10 cellular contexts compared by ENCODE assay signal in the genomic region with DNA sequence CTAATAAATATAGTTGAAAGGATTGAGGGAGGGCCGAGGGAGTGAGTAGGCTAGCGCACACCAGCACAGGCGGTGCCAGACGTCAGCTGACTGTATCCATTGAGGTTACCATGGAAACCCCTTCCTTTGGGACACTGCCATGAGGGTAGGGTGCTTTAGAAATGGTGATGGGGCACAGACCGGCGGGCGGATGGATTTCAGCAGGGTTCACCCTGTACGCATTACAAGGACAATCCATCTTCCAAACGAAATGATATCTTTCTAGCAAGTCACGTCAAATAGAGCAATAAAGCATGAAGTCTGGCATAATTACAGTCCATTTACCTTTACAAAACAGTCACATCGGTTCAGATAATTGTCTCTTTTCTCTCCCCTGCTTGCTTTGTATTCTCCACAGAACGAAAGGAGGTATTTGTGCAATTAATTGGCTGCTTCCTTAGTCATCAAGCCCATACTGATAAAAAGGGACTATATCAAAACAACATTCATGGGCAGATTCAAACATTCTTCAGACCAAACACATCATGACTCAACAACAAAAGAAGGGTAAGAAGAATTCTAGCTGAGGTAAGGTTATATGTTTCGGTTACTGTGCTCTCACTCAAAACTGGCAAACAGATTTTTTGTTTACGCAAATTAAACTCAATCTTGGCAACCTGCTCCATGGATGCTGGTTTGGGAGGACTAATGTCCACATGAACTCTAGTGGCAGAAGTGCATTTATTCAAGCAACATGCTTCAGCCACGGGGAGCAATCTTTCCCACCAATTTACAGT.
A peak's percentile ranks its signal among the peaks of the same experiment; 100 is the strongest.
DNase-seq lines count a peak whose midpoint lies in the region; ATAC-seq and TF ChIP-seq lines count a peak whose summit lies in the region.
"Had no signal": no experiment of that assay in that cellular context is flagged by ENCODE, and none has a peak within 500 bp of the region (broad histone marks: within the 10 kb centered on the region; RNA-seq: fewer than 3 reads in every experiment).

No MANE protein-coding gene starts in this region.

- peak overlapping the region; percentile 27 for H3K27ac Mint-ChIP-seq in mesothelial cell of epicardium
- no peak overlapping the region for H3K27ac Mint-ChIP-seq in activated naive CD4-positive, alpha-beta T cell treated with anti-CD3 and anti-CD28 coated beads for 36 hours
- H3K27ac Mint-ChIP-seq in CD4-positive, alpha-beta T cell, result no peak overlapping the region

- no peak overlapping the region for H3K4me3 Mint-ChIP-seq in mesothelial cell of epicardium
- H3K4me3 Mint-ChIP-seq in activated naive CD4-positive, alpha-beta T cell treated with anti-CD3 and anti-CD28 coated beads for 36 hours, result no peak overlapping the region
- H3K4me3 Mint-ChIP-seq in CD4-positive, alpha-beta T cell, result no peak overlapping the region

- H3K27ac ChIP-seq in caudate nucleus (ENCODE audit: low read depth, low read length) (peak overlapping the region; percentile 83), prostate gland (no peak overlapping the region)
- H3K27ac ChIP-seq in CD4-positive, alpha-beta T cell (ENCODE audit: low read depth, low read length), result no peak overlapping the region
- H3K27ac ChIP-seq: SJCRH30 had no signal

- DNase-seq in EL, result peak; percentile 19
- DNase-seq in NCI-H2107 treated with DMSO at 0.1 percent for 48 hours (lab: John Stamatoyannopoulos, UW; ENCODE audit: unreplicated experiment), result peak; percentile 68
- peak in 57 of 61 donors; percentile 14 to 93 (median 56) for DNase-seq in caudate nucleus (lab: John Stamatoyannopoulos, UW)
- no peak for DNase-seq in mesothelial cell of epicardium (ENCODE audit: low spot score in 2 of 2, unreplicated experiment in 2 of 2)
- DNase-seq in prostate gland (ENCODE audit: low spot score), result no peak
- DNase-seq in dedifferentiated amniotic fluid mesenchymal stem cell (ENCODE audit: extremely low spot score), result no peak
- no peak for DNase-seq in activated naive CD4-positive, alpha-beta T cell treated with anti-CD3 and anti-CD28 coated beads for 36 hours
- DNase-seq in CD4-positive, alpha-beta T cell, result no peak
- DNase-seq: activated CD8-positive, alpha-beta memory T cell treated with anti-CD3 and anti-CD28 coated beads, Interleukin-2, amount 50 U/mL, for 48 hours had no signal

- CTCF ChIA-PET in activated naive CD4-positive, alpha-beta T cell treated with anti-CD3 and anti-CD28 coated beads for 36 hours (lab: Charles Lee), result no interaction called here
- CTCF ChIA-PET in CD4-positive, alpha-beta T cell (lab: Charles Lee), result no interaction called here

- no peak for TF ChIP-seq CTCF in mesothelial cell of epicardium (IDR thresholded peaks at IDR 0.05; ENCODE audit: unreplicated experiment)
- no peak for TF ChIP-seq CTCF in prostate gland (IDR thresholded peaks at IDR 0.05)
- no peak for TF ChIP-seq CTCF in CD4-positive, alpha-beta T cell (IDR thresholded peaks at IDR 0.05)

- POLR2A ChIA-PET in CD4-positive, alpha-beta T cell (lab: Charles Lee), result no interaction called here

- WGBS in prostate gland, result 57% methylated on average over 15 of the region's 15 CpGs

- H3K36me3 ChIP-seq in prostate gland, result no peaks in the 10 kb centered on the region
- H3K36me3 ChIP-seq: SJCRH30 had no signal

- H3K4me1 ChIP-seq in prostate gland (replicated peaks), result peaks cover 3% of the 10 kb centered on the region
- H3K4me1 ChIP-seq: SJCRH30 had no signal

- ATAC-seq in CD4-positive, alpha-beta T cell (ENCODE audit: poor library complexity), result no peak

- no peaks in the 10 kb centered on the region for H3K27me3 Mint-ChIP-seq in mesothelial cell of epicardium (ENCODE audit: low read depth)
- no peaks in the 10 kb centered on the region for H3K27me3 Mint-ChIP-seq in activated naive CD4-positive, alpha-beta T cell treated with anti-CD3 and anti-CD28 coated beads for 36 hours (ENCODE audit: low read depth)
- H3K27me3 Mint-ChIP-seq in CD4-positive, alpha-beta T cell, result no peaks in the 10 kb centered on the region

- peaks cover 10% of the 10 kb centered on the region for H3K36me3 Mint-ChIP-seq in mesothelial cell of epicardium
- no peaks in the 10 kb centered on the region for H3K36me3 Mint-ChIP-seq in activated naive CD4-positive, alpha-beta T cell treated with anti-CD3 and anti-CD28 coated beads for 36 hours (ENCODE audit: low read depth)
- H3K36me3 Mint-ChIP-seq in CD4-positive, alpha-beta T cell (ENCODE audit: low read depth), result no peaks in the 10 kb centered on the region

- intact Hi-C loops in prostate gland (cut with DNase I), result no loop called here
- intact Hi-C loops in activated naive CD4-positive, alpha-beta T cell treated with anti-CD3 and anti-CD28 coated beads for 36 hours (cut with micrococcal nuclease), result no loop called here
- intact Hi-C loops in CD4-positive, alpha-beta T cell (cut with DNase I, micrococcal nuclease), result no loop called here

- H3K4me3 ChIP-seq in prostate gland, result no peak overlapping the region
- H3K4me3 ChIP-seq: SJCRH30 had no signal

- peaks cover 10% of the 10 kb centered on the region for H3K4me1 Mint-ChIP-seq in mesothelial cell of epicardium
- no peaks in the 10 kb centered on the region for H3K4me1 Mint-ChIP-seq in activated naive CD4-positive, alpha-beta T cell treated with anti-CD3 and anti-CD28 coated beads for 36 hours (ENCODE audit: low read depth)
- H3K4me1 Mint-ChIP-seq in CD4-positive, alpha-beta T cell (ENCODE audit: low read depth), result no peaks in the 10 kb centered on the region

- no peaks in the 10 kb centered on the region for H3K27me3 ChIP-seq in prostate gland (replicated peaks; ENCODE audit: insufficient read depth)
- no peaks in the 10 kb centered on the region for H3K27me3 ChIP-seq in CD4-positive, alpha-beta T cell (ENCODE audit: control insufficient read depth, insufficient read depth, low read length)

- no peak for TF ChIP-seq POLR2A in prostate gland (IDR thresholded peaks at IDR 0.05)

- H3K9me3 Mint-ChIP-seq in mesothelial cell of epicardium, result no peaks in the 10 kb centered on the region
- H3K9me3 Mint-ChIP-seq in activated naive CD4-positive, alpha-beta T cell treated with anti-CD3 and anti-CD28 coated beads for 36 hours, result no peaks in the 10 kb centered on the region
- no peaks in the 10 kb centered on the region for H3K9me3 Mint-ChIP-seq in CD4-positive, alpha-beta T cell

- no peaks in the 10 kb centered on the region for H3K9me3 ChIP-seq in prostate gland
- H3K9me3 ChIP-seq in CD4-positive, alpha-beta T cell (ENCODE audit: control insufficient read depth, low read length), result no peaks in the 10 kb centered on the region
- H3K9me3 ChIP-seq: SJCRH30 had no signal

Comparison
In these comparisons a context has a peak if more than half of its experiments do, and no peak if none do; other contexts are left out.
1. DNase-seq: peak in EL (single experiment), NCI-H2107 treated with DMSO at 0.1 percent for 48 hours (single experiment) and caudate nucleus (57 of 61); none in mesothelial cell of epicardium (0 of 2), prostate gland (single experiment), dedifferentiated amniotic fluid mesenchymal stem cell (single experiment), activated naive CD4-positive, alpha-beta T cell treated with anti-CD3 and anti-CD28 coated beads for 36 hours (single experiment) and CD4-positive, alpha-beta T cell (0 of 10).